25 cellular contexts compared by ENCODE assay signal in the genomic region with DNA sequence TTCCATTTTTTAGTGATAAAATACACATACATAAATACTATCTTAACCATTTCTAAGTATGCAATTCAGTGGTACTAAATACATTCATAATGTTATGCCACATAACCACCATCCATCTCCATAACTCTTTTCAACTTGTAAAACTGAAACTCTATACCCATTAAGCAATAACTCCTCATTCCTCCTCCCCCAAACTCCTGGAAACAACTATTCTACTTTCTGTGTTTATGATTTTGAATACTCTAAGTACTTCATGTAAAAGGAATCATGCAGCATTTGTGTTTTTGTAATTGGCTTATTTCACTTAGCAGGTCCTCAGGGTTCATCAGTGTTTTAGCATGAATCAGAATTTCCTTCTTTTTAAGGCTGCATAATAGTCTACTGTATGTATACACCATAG.
DNase-seq lines count a peak whose midpoint lies in the region; FAIRE-seq and TF ChIP-seq lines count a peak whose summit lies in the region.
"Had no signal": no experiment of that assay in that cellular context is flagged by ENCODE, and none has a peak within 500 bp of the region (broad histone marks: within the 10 kb centered on the region; RNA-seq: fewer than 3 reads in every experiment).

No MANE protein-coding gene starts in this region.

- TF ChIP-seq EP300 in sigmoid colon (IDR thresholded peaks at IDR 0.05): no peak

- H3K4me1 ChIP-seq in sigmoid colon: peaks cover 0 to 44% (median 15%) of the 10 kb centered on the region in 4 donors
- H3K4me1 ChIP-seq: testis had no signal

- DNase-seq in EH (ENCODE audit: low read depth) (peak; percentile 48), LHCN-M2 (ENCODE audit: low read depth) (peak; percentile 58), bronchial epithelial cell (ENCODE audit: low read depth) (peak; percentile 17), sigmoid colon (no peak), nephron progenitor cell (no peak), NCI-H2107 treated with DMSO at 0.1 percent for 48 hours (lab: John Stamatoyannopoulos, UW; ENCODE audit: unreplicated experiment) (no peak)
- no peak for DNase-seq in central memory CD4-positive, alpha-beta T cell
- DNase-seq: activated CD4-positive, CD25-positive, alpha-beta regulatory T cell treated with anti-CD3 and anti-CD28 coated beads, Interleukin-2, amount 50 U/mL, for 72 hours; activated CD8-positive, alpha-beta T cell treated with anti-CD3 and anti-CD28 coated beads, Interleukin-2, amount 10 ng/mL, durations not matched to agents 7 days and 5 days; activated gamma-delta T cell treated with Interleukin-2 at 50 U/mL for 16 hours; activated T-cell treated with anti-CD3 and anti-CD28 coated beads for 4 hours; adrenal gland; CD4-positive, alpha-beta T cell; NCI-H1436 treated with DMSO at 0.1 percent for 48 hours; NCI-H524; nucleus accumbens; stimulated activated CD4-positive, alpha-beta T cell treated with anti-CD3 and anti-CD28 coated beads, Interleukin-2, amount 100 ng/mL, for 24 hours; T-helper 1 cell; testis had no signal

- TF ChIP-seq CTCF in bronchial epithelial cell (IDR thresholded peaks at IDR 0.05; ENCODE audit: insufficient read depth, low read length, severe bottlenecking) (no peak), sigmoid colon (IDR thresholded peaks at IDR 0.05) (no peak), nephron progenitor cell (IDR thresholded peaks at IDR 0.05) (no peak)

- intact Hi-C loops in sigmoid colon (cut with DNase I): loop anchor here (10.0 kb wide), 1 partner anchor 167 kb away; no protein-coding TSS in a partner anchor

- peaks cover 10% of the 10 kb centered on the region for H3K27me3 Mint-ChIP-seq in nephron progenitor cell (ENCODE audit: low read depth, poor library complexity)
- H3K27me3 Mint-ChIP-seq: CD4-positive, alpha-beta T cell; dendritic cell treated with granulocyte-macrophage colony-stimulating factor and Interleukin-4, amounts not matched to agents 40 ng/mL and 50 ng/mL, for 4 days had no signal

- no peak for TF ChIP-seq POLR2A in sigmoid colon (IDR thresholded peaks at IDR 0.05)

- H3K27me3 ChIP-seq in bronchial epithelial cell (ENCODE audit: control insufficient read depth, insufficient read depth, low read length) (no peaks in the 10 kb centered on the region), sigmoid colon (no peaks in the 10 kb centered on the region)
- H3K27me3 ChIP-seq: adrenal gland, SJSA1, testis had no signal

- no peak for FAIRE-seq in bronchial epithelial cell (lab: Jason Lieb, UNC)
- FAIRE-seq: RCC 7860, TTC549, urothelium cell line had no signal

- peaks cover 5% of the 10 kb centered on the region for H3K4me1 Mint-ChIP-seq in nephron progenitor cell

- H3K36me3 ChIP-seq in bronchial epithelial cell (ENCODE audit: control insufficient read depth, insufficient read depth, low read length): no peaks in the 10 kb centered on the region
- H3K36me3 ChIP-seq in sigmoid colon: no peaks in the 10 kb centered on the region
- H3K36me3 ChIP-seq: adrenal gland, SJSA1 had no signal

- no peaks in the 10 kb centered on the region for H3K9me3 ChIP-seq in sigmoid colon
- H3K9me3 ChIP-seq: adrenal gland, SJSA1, testis had no signal

- H3K9me3 Mint-ChIP-seq in nephron progenitor cell: peaks cover 17% of the 10 kb centered on the region
- H3K9me3 Mint-ChIP-seq: CD4-positive, alpha-beta T cell; dendritic cell treated with granulocyte-macrophage colony-stimulating factor and Interleukin-4, amounts not matched to agents 40 ng/mL and 50 ng/mL, for 4 days had no signal

- no peaks in the 10 kb centered on the region for H3K36me3 Mint-ChIP-seq in nephron progenitor cell (ENCODE audit: low read depth)

- H3K27ac ChIP-seq in sigmoid colon: peak overlapping the region in 3 of 4 donors; percentile 51 to 57 (median 56)
- H3K27ac ChIP-seq: adrenal gland, SJSA1, testis had no signal

- H3K27ac Mint-ChIP-seq in nephron progenitor cell: no peak overlapping the region
- H3K27ac Mint-ChIP-seq: activated CD8-positive, alpha-beta T cell treated with anti-CD3 and anti-CD28 coated beads, Interleukin-2, amount 10 ng/mL, durations not matched to agents 7 days and 5 days; CD4-positive, alpha-beta T cell; dendritic cell treated with granulocyte-macrophage colony-stimulating factor and Interleukin-4, amounts not matched to agents 40 ng/mL and 50 ng/mL, for 4 days had no signal

- no peak overlapping the region for H3K4me3 ChIP-seq in bronchial epithelial cell (ENCODE audit: low read depth, low read length)
- no peak overlapping the region for H3K4me3 ChIP-seq in sigmoid colon
- H3K4me3 ChIP-seq: adrenal gland, SJSA1, smooth muscle cell, testis had no signal

- H3K4me3 Mint-ChIP-seq in nephron progenitor cell: no peak overlapping the region
- H3K4me3 Mint-ChIP-seq: activated CD8-positive, alpha-beta T cell treated with anti-CD3 and anti-CD28 coated beads, Interleukin-2, amount 10 ng/mL, durations not matched to agents 7 days and 5 days; CD4-positive, alpha-beta T cell; dendritic cell treated with granulocyte-macrophage colony-stimulating factor and Interleukin-4, amounts not matched to agents 40 ng/mL and 50 ng/mL, for 4 days had no signal

Comparison
In these comparisons a context has a peak if more than half of its experiments do, and no peak if none do; other contexts are left out.
1. DNase-seq: peak in EH (single experiment), LHCN-M2 (single experiment) and bronchial epithelial cell (single experiment); none in sigmoid colon (single experiment), nephron progenitor cell (single experiment), central memory CD4-positive, alpha-beta T cell (single experiment) and NCI-H2107 treated with DMSO at 0.1 percent for 48 hours (single experiment).